18 cellular contexts compared by ENCODE assay signal in the genomic region with DNA sequence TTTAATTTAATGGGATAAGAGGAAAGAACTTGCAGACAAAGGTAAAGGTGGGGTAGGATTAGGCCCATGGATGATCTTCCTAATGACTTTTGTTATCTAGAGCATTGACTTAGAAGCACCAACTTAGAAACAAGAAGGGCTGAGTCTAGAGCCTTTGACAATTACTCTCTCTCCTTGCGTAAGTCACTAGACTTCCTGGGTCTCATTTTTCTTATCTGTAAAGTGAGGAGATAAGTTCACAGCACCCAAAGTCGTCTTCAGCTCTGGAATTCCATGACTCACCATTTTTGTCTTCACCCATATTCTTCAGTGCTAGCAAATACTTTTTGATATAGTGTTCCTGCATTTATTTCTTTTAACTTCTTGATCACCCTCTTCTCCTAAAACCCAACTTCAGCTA.
DNase-seq lines count a peak whose midpoint lies in the region; ATAC-seq and TF ChIP-seq lines count a peak whose summit lies in the region.
"Had no signal": no experiment of that assay in that cellular context is flagged by ENCODE, and none has a peak within 500 bp of the region (broad histone marks: within the 10 kb centered on the region; RNA-seq: fewer than 3 reads in every experiment).

No MANE protein-coding gene starts in this region.

- POLR2A ChIA-PET in HEK293T (lab: Yijun Ruan, JAX) = interaction anchor here (1.3 to 1.4 kb wide), 2 partner anchors 147 to 148 kb away, joined by 4 to 6 read pairs; a partner anchor contains a TSS

- TF ChIP-seq CTCF in choroid plexus epithelial cell (conservative IDR thresholded peaks at IDR 0.05; ENCODE audit: low read depth, low read length) (no peak), mesothelial cell of epicardium (IDR thresholded peaks at IDR 0.05; ENCODE audit: unreplicated experiment) (no peak)

- no peaks in the 10 kb centered on the region for H3K36me3 Mint-ChIP-seq in mesothelial cell of epicardium
- H3K36me3 Mint-ChIP-seq: natural killer cell; stimulated activated memory B cell treated with anti-CD40 and anti-IgM and Interleukin-4, amounts not matched to agents 10 μg/mL and 1 μg/mL and 100 μg/mL, for 72 hours had no signal

- CTCF ChIA-PET in HEK293T (lab: Yijun Ruan, JAX) = interaction anchor here (0.6 kb wide), 1 partner anchor 1585 kb away, joined by 3 read pairs; no protein-coding TSS in a partner anchor

- peak overlapping the region; percentile 88 for H3K27ac Mint-ChIP-seq in mesothelial cell of epicardium
- H3K27ac Mint-ChIP-seq: activated T-helper 2 cell treated with anti-CD3 and anti-CD28 coated beads, Interferon-gamma antibody, Interleukin-2, Interleukin-4, amounts not matched to agents 10 μg/mL and 5 μg/mL and 100 μg/mL, durations not matched to agents 14 hours and 24 hours and 36 hours; B cell; natural killer cell; stimulated activated memory B cell treated with anti-CD40 and anti-IgM and Interleukin-4, amounts not matched to agents 10 μg/mL and 1 μg/mL and 100 μg/mL, for 72 hours; T-helper 1 cell treated with Interleukin-12 subunit alpha and Interleukin-12 subunit beta and Interleukin-4 antibody, amounts not matched to agents 30 μg/mL and 1 μg/mL, for 36 hours had no signal

- ATAC-seq in GM19324 (IDR thresholded peaks at IDR 0.05; ENCODE audit: low FRiP score, unreplicated experiment) = no peak
- ATAC-seq: natural killer cell; stimulated activated memory B cell treated with anti-CD40 and anti-IgM and Interleukin-4, amounts not matched to agents 10 μg/mL and 1 μg/mL and 100 μg/mL, for 72 hours had no signal

- H3K4me3 ChIP-seq in choroid plexus epithelial cell (ENCODE audit: low read depth, low read length) = no peak overlapping the region
- H3K4me3 ChIP-seq: lung, tibial artery had no signal

- H3K4me3 Mint-ChIP-seq in mesothelial cell of epicardium = no peak overlapping the region
- H3K4me3 Mint-ChIP-seq: B cell; natural killer cell; stimulated activated memory B cell treated with anti-CD40 and anti-IgM and Interleukin-4, amounts not matched to agents 10 μg/mL and 1 μg/mL and 100 μg/mL, for 72 hours; T-helper 1 cell treated with Interleukin-12 subunit alpha and Interleukin-12 subunit beta and Interleukin-4 antibody, amounts not matched to agents 30 μg/mL and 1 μg/mL, for 36 hours had no signal

- DNase-seq in ELR (ENCODE audit: low read depth) = peak; percentile 39
- DNase-seq in OCI-M1 (lab: John Stamatoyannopoulos, UW) = peak; percentile 74
- peak; percentile 71 for DNase-seq in choroid plexus epithelial cell (ENCODE audit: low read depth)
- DNase-seq in mesothelial cell of epicardium (ENCODE audit: low spot score in 2 of 2, unreplicated experiment in 2 of 2) = no peak
- no peak for DNase-seq in HEK293T (ENCODE audit: extremely low spot score)
- DNase-seq in stimulated activated CD4-positive, alpha-beta T cell treated with anti-CD3 and anti-CD28 coated beads, Interleukin-15, amount 100 ng/mL, for 24 hours = no peak
- DNase-seq in stimulated activated CD4-positive, alpha-beta T cell treated with anti-CD3 and anti-CD28 coated beads, Interleukin-1b, Interleukin-23, amount 100 ng/mL, for 48 hours = no peak
- DNase-seq: activated CD4-positive, CD25-positive, alpha-beta regulatory T cell; GOT3; natural killer cell; NCI-H1436; tibial artery had no signal

- H3K27me3 Mint-ChIP-seq in mesothelial cell of epicardium (ENCODE audit: low read depth) = peaks cover 3% of the 10 kb centered on the region
- H3K27me3 Mint-ChIP-seq: B cell; stimulated activated memory B cell treated with anti-CD40 and anti-IgM and Interleukin-4, amounts not matched to agents 10 μg/mL and 1 μg/mL and 100 μg/mL, for 72 hours had no signal

- peaks cover 45% of the 10 kb centered on the region for H3K4me1 Mint-ChIP-seq in mesothelial cell of epicardium

- H3K9me3 Mint-ChIP-seq in mesothelial cell of epicardium = no peaks in the 10 kb centered on the region
- H3K9me3 Mint-ChIP-seq: activated T-helper 2 cell treated with anti-CD3 and anti-CD28 coated beads, Interferon-gamma antibody, Interleukin-2, Interleukin-4, amounts not matched to agents 10 μg/mL and 5 μg/mL and 100 μg/mL, durations not matched to agents 14 hours and 24 hours and 36 hours; natural killer cell; stimulated activated memory B cell treated with anti-CD40 and anti-IgM and Interleukin-4, amounts not matched to agents 10 μg/mL and 1 μg/mL and 100 μg/mL, for 72 hours; T-helper 1 cell treated with Interleukin-12 subunit alpha and Interleukin-12 subunit beta and Interleukin-4 antibody, amounts not matched to agents 30 μg/mL and 1 μg/mL, for 36 hours had no signal

TF ChIP-seq in HEK293T, 16 proteins besides CTCF, POLR2A, EP300 and RAD21:
- TF ChIP-seq ARNT (IDR thresholded peaks at IDR 0.05) = no peak
- TF ChIP-seq SUZ12 (IDR thresholded peaks at IDR 0.05) = no peak
- no peak for TF ChIP-seq LEF1 (IDR thresholded peaks at IDR 0.05; ENCODE audit: borderline replicate concordance)
- no peak for TF ChIP-seq FOXA1 (IDR thresholded peaks at IDR 0.05)
- no peak for TF ChIP-seq FOXK2 (IDR thresholded peaks at IDR 0.05)
- TF ChIP-seq NFRKB (IDR thresholded peaks at IDR 0.05) = no peak
- TF ChIP-seq SP1 (IDR thresholded peaks at IDR 0.05) = no peak
- no peak for TF ChIP-seq ZNF384 (IDR thresholded peaks at IDR 0.05)
- no peak for TF ChIP-seq TARDBP (IDR thresholded peaks at IDR 0.05)
- no peak for TF ChIP-seq BHLHE40 (IDR thresholded peaks at IDR 0.05; ENCODE audit: borderline replicate concordance)
- TF ChIP-seq, protein P1, sequence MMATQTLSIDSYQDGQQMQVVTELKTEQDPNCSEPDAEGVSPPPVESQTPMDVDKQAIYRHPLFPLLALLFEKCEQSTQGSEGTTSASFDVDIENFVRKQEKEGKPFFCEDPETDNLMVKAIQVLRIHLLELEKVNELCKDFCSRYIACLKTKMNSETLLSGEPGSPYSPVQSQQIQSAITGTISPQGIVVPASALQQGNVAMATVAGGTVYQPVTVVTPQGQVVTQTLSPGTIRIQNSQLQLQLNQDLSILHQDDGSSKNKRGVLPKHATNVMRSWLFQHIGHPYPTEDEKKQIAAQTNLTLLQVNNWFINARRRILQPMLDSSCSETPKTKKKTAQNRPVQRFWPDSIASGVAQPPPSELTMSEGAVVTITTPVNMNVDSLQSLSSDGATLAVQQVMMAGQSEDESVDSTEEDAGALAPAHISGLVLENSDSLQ (IDR thresholded peaks at IDR 0.05) = no peak
- TF ChIP-seq FOXM1 (IDR thresholded peaks at IDR 0.05; ENCODE audit: borderline replicate concordance) = no peak
- TF ChIP-seq ELF4 (IDR thresholded peaks at IDR 0.05) = no peak
- TF ChIP-seq HDGF (IDR thresholded peaks at IDR 0.05; ENCODE audit: borderline replicate concordance) = no peak
- TF ChIP-seq L3MBTL2 (conservative IDR thresholded peaks at IDR 0.05) = no peak
- TF ChIP-seq CTBP1 (IDR thresholded peaks at IDR 0.05; ENCODE audit: borderline replicate concordance) = no peak

Comparison
In these comparisons a context has a peak if more than half of its experiments do, and no peak if none do; other contexts are left out.
1. DNase-seq: peak in ELR (single experiment), OCI-M1 (single experiment) and choroid plexus epithelial cell (single experiment); none in mesothelial cell of epicardium (0 of 2), HEK293T (single experiment), stimulated activated CD4-positive, alpha-beta T cell treated with anti-CD3 and anti-CD28 coated beads, Interleukin-15, amount 100 ng/mL, for 24 hours (single experiment) and stimulated activated CD4-positive, alpha-beta T cell treated with anti-CD3 and anti-CD28 coated beads, Interleukin-1b, Interleukin-23, amount 100 ng/mL, for 48 hours (single experiment).